ENCODE assay signal across 8 cellular contexts in the genomic region with DNA sequence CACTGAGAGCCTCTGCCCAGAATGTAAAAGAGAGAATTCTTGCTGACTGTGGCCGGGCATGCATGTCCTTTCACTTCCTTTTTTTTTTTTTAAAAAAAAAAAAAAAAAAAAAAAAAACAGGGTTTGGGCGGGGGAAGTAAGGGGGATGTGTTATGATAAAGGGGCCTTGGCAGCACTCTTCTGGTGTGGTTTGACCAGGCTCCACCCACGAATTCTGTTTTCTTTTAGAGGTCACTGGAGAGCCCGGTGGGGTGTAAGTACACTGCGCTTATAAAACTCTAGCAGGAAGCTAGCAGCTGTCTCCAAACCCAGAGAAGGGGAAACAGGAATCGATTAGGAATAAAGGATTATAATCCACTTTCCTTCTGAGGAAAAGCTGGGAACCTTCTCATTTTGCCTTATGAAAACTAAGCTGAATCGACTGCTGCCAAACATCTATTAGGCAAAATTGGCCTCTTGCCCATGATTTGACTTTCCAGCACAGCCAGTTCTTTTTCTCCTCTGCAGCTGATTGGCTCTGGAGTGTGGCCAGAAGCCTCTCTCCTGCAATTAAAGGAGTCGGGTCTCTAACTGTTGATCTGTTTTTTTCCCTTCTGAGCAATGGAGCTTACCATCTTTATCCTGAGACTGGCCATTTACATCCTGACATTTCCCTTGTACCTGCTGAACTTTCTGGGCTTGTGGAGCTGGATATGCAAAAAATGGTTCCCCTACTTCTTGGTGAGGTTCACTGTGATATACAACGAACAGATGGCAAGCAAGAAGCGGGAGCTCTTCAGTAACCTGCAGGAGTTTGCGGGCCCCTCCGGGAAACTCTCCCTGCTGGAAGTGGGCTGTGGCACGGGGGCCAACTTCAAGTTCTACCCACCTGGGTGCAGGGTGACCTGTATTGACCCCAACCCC. TPM values are rescaled to one million over a fixed set of nuclear protein-coding genes. Genes with fewer than 3 reads are reported as not detected.
A peak's percentile ranks its signal among the peaks of the same experiment; 100 is the strongest.
DNase-seq lines count a peak whose midpoint lies in the region; ATAC-seq and TF ChIP-seq lines count a peak whose summit lies in the region.

No MANE protein-coding gene starts in this region.

- H3K4me2 ChIP-seq in MM.1S (ENCODE audit: low read depth, low read length), result peak overlapping the region; percentile 75

- H3K9ac ChIP-seq in MM.1S (ENCODE audit: low read length) (peak overlapping the region; percentile 79), colonic mucosa (ENCODE audit: low read depth in 2 of 2, low read length in 2 of 2) (peak overlapping the region; percentile 65 to 98)

- H3K27me3 ChIP-seq in MM.1S (replicated peaks; ENCODE audit: insufficient read depth, low read length), result no peaks in the 10 kb centered on the region
- no peaks in the 10 kb centered on the region for H3K27me3 ChIP-seq in colonic mucosa
- H3K27me3 ChIP-seq in spleen (replicated peaks in 1 of 7), result no peaks in the 10 kb centered on the region

- TF ChIP-seq CTCF in 22Rv1 (IDR thresholded peaks at IDR 0.05), result no peak
- TF ChIP-seq CTCF in GM10266 (IDR thresholded peaks at IDR 0.05; ENCODE audit: control insufficient read depth, insufficient read depth, low read depth, missing control alignments), result no peak
- TF ChIP-seq CTCF in MM.1S (IDR thresholded peaks at IDR 0.05; ENCODE audit: low read length), result no peak
- no peak for TF ChIP-seq CTCF in colonic mucosa (IDR thresholded peaks at IDR 0.05)
- peak in 1 of 11 experiments; percentile 5 for TF ChIP-seq CTCF in spleen (IDR thresholded peaks at IDR 0.05 in 8 of 11, conservative IDR thresholded peaks at IDR 0.05 in 3 of 11)

- H3K36me3 ChIP-seq in MM.1S (replicated peaks; ENCODE audit: insufficient read depth, low read length) (no peaks in the 10 kb centered on the region; the same call in 1 of the 2 replicates), colonic mucosa (no peaks in the 10 kb centered on the region), spleen (peaks cover 0 to 17% (median 1%) of the 10 kb centered on the region in 6 donors)

- H2AFZ ChIP-seq in MM.1S (ENCODE audit: low read length), result no peak overlapping the region

- H3K79me2 ChIP-seq in MM.1S (ENCODE audit: low read length), result peaks cover 83% of the 10 kb centered on the region

- peak overlapping the region; percentile 84 for H3K4me3 ChIP-seq in MM.1S (ENCODE audit: low read length)
- H3K4me3 ChIP-seq in colonic mucosa, result peak overlapping the region; percentile 56
- peak overlapping the region; percentile 66 to 92 (median 82) for H3K4me3 ChIP-seq in spleen

- TF ChIP-seq POLR2A in spleen (IDR thresholded peaks at IDR 0.05), result peak in 1 of 3 donors; percentile 48

- H4K20me1 ChIP-seq in MM.1S (ENCODE audit: insufficient read depth, low read length), result 0 out of 2 replicates have a peak, but pooled peaks cover 14% of the 10 kb centered on the region

- ATAC-seq in HG02571 (IDR thresholded peaks at IDR 0.05; ENCODE audit: unreplicated experiment), result peak; percentile 89

- WGBS in spleen, 5 donors, result 2 to 9% (median 3%) methylated on average over 13 of the region's 13 CpGs

- peaks cover 76% of the 10 kb centered on the region for H3F3A ChIP-seq in MM.1S (ENCODE audit: insufficient read depth, low read length)

- no peaks in the 10 kb centered on the region for H3K9me3 ChIP-seq in MM.1S (replicated peaks; ENCODE audit: insufficient read depth, low read length)
- no peaks in the 10 kb centered on the region for H3K9me3 ChIP-seq in colonic mucosa
- H3K9me3 ChIP-seq in spleen, result no peaks in the 10 kb centered on the region

- H3K27ac ChIP-seq in 22Rv1 (peak overlapping the region; percentile 96), MM.1S (ENCODE audit: low read length) (peak overlapping the region; percentile 94), colonic mucosa (peak overlapping the region; percentile 92), spleen (peak overlapping the region; percentile 73 to 95 (median 90))

- H3K9me2 ChIP-seq in MM.1S (replicated peaks; ENCODE audit: insufficient read depth, low read length), result no peaks in the 10 kb centered on the region

- intact Hi-C loops in colonic mucosa (cut with DNase I) (loop anchor here (5.0 kb wide), 1 partner anchor 63 kb away; no protein-coding TSS in a partner anchor), spleen (cut with DNase I; ENCODE audit: low total_unique reads) (loop anchor here (10.0 kb wide), 2 partner anchors 60 to 160 kb away; partner anchors contain the start of gene ATF1)

- H3K4me1 ChIP-seq in MM.1S (ENCODE audit: low read length) (peaks cover 17% of the 10 kb centered on the region), colonic mucosa (peaks cover 7% of the 10 kb centered on the region), spleen (peaks cover 32 to 87% (median 54%) of the 10 kb centered on the region in 6 donors)

- DNase-seq in GM10266 (ENCODE audit: extremely low spot score) (peak; percentile 72), MM.1S (peak; percentile 96), SIG-M5 (lab: John Stamatoyannopoulos, UW) (peak; percentile 59), colonic mucosa (peak; percentile 97), kidney glomerular epithelial cell (lab: John Stamatoyannopoulos, UW) (peak; percentile 78), spleen (peak; percentile 83)

RNA-seq across cellular contexts. Expression of gene HIGD1C, which starts 27.7 kb away (rescaled TPM):
- not detected for total RNA-seq in colonic mucosa
- total RNA-seq in spleen, result not detected
- polyA plus RNA-seq in spleen, result not detected

Comparison
In these comparisons a context has a peak if more than half of its experiments do, and no peak if none do; other contexts are left out.
1. Peak in every context shown above with its lines: DNase-seq, ATAC-seq, H3K4me3 ChIP-seq and H3K27ac ChIP-seq.